ENCODE assay signal across 12 cellular contexts in genomic region chr2:29014331-29014730, GRCh38. TPM values are rescaled to one million over a fixed set of nuclear protein-coding genes. Genes with fewer than 3 reads are reported as not detected.
DNase-seq lines count a peak whose midpoint lies in the region; ATAC-seq and TF ChIP-seq lines count a peak whose summit lies in the region.
"Had no signal": no experiment of that assay in that cellular context is flagged by ENCODE, and none has a peak within 500 bp of the region (broad histone marks: within the 10 kb centered on the region; RNA-seq: fewer than 3 reads in every experiment).

No MANE protein-coding gene starts in this region.

- H3K36me3 Mint-ChIP-seq in activated CD4-positive, alpha-beta T cell treated with anti-CD3 and anti-CD28 coated beads, Interleukin-2, amount 10 ng/mL, durations not matched to agents 7 days and 5 days (ENCODE audit: low read depth): peaks cover 4% of the 10 kb centered on the region

- intact Hi-C loops in heart right ventricle (cut with DNase I) (loop anchor here in 3 of 10 donors (2.0 to 10.0 kb wide), 4 partner anchors 52 to 100 kb away; partner anchors contain the start of gene CLIP4 (in 1 of the 3)), ovary (cut with DNase I) (no loop called here)

- H3K4me1 ChIP-seq in heart right ventricle (peaks cover 22 to 85% (median 72%) of the 10 kb centered on the region in 9 donors), ovary (ENCODE audit: insufficient read depth) (peaks cover 35% of the 10 kb centered on the region)
- H3K4me1 ChIP-seq: prostate gland had no signal

- no peaks in the 10 kb centered on the region for H3K27me3 Mint-ChIP-seq in activated CD4-positive, alpha-beta T cell treated with anti-CD3 and anti-CD28 coated beads, Interleukin-2, amount 10 ng/mL, durations not matched to agents 7 days and 5 days

- H3K27ac Mint-ChIP-seq in activated CD4-positive, alpha-beta T cell treated with anti-CD3 and anti-CD28 coated beads, Interleukin-2, amount 10 ng/mL, durations not matched to agents 7 days and 5 days: peak overlapping the region; percentile 97

- 62 to 74% methylated on average over 8 of the region's 8 CpGs for WGBS in heart right ventricle, 2 donors
- WGBS in ovary, 3 donors: 88 to 89% (median 89%) methylated on average over 8 of the region's 8 CpGs

- peak overlapping the region; percentile 49 to 95 (median 88) for H3K27ac ChIP-seq in heart right ventricle
- H3K27ac ChIP-seq in ovary: peak overlapping the region in 1 of 2 donors; percentile 27
- H3K27ac ChIP-seq: prostate gland had no signal

- H3K4me3 ChIP-seq in heart right ventricle (peak overlapping the region in 7 of 10 donors; percentile 1 to 41 (median 33)), ovary (no peak overlapping the region)
- H3K4me3 ChIP-seq: prostate gland had no signal

- no peak for TF ChIP-seq POLR2A in ovary (IDR thresholded peaks at IDR 0.05)

- peak overlapping the region; percentile 79 for H3K4me3 Mint-ChIP-seq in activated CD4-positive, alpha-beta T cell treated with anti-CD3 and anti-CD28 coated beads, Interleukin-2, amount 10 ng/mL, durations not matched to agents 7 days and 5 days

- no peaks in the 10 kb centered on the region for H3K9me3 ChIP-seq in heart right ventricle
- H3K9me3 ChIP-seq in ovary: no peaks in the 10 kb centered on the region
- H3K9me3 ChIP-seq: prostate gland had no signal

- POLR2A ChIA-PET in activated CD4-positive, alpha-beta T cell treated with anti-CD3 and anti-CD28 coated beads, Interleukin-2, amount 10 ng/mL, durations not matched to agents 7 days and 5 days (lab: Charles Lee): no interaction called here

- CTCF ChIA-PET in activated CD4-positive, alpha-beta T cell treated with anti-CD3 and anti-CD28 coated beads, Interleukin-2, amount 10 ng/mL, durations not matched to agents 7 days and 5 days (lab: Charles Lee): interaction anchor here (1.1 to 5.1 kb wide), 3 partner anchors 10 to 14 kb away, joined by 3 to 26 read pairs (median 8); no protein-coding TSS in a partner anchor

- TF ChIP-seq EP300 in ovary (IDR thresholded peaks at IDR 0.05): no peak

- ATAC-seq in GM21528 (IDR thresholded peaks at IDR 0.05; ENCODE audit: low FRiP score, unreplicated experiment) (peak; percentile 23), heart right ventricle (peak in 1 of 8 donors; percentile 5), HG03521 (IDR thresholded peaks at IDR 0.05; ENCODE audit: unreplicated experiment) (no peak), HG03280 (IDR thresholded peaks at IDR 0.05; ENCODE audit: unreplicated experiment) (no peak)

- H3K36me3 ChIP-seq in heart right ventricle: peaks cover 0 to 3% (median 0%) of the 10 kb centered on the region in 9 donors
- H3K36me3 ChIP-seq in ovary: no peaks in the 10 kb centered on the region
- H3K36me3 ChIP-seq: prostate gland had no signal

- peaks cover 78% of the 10 kb centered on the region for H3K4me1 Mint-ChIP-seq in activated CD4-positive, alpha-beta T cell treated with anti-CD3 and anti-CD28 coated beads, Interleukin-2, amount 10 ng/mL, durations not matched to agents 7 days and 5 days

- H3K27me3 ChIP-seq in heart right ventricle: no peaks in the 10 kb centered on the region
- no peaks in the 10 kb centered on the region for H3K27me3 ChIP-seq in ovary

- DNase-seq in activated CD4-positive, alpha-beta T cell treated with anti-CD3 and anti-CD28 coated beads, Interleukin-2, amount 10 ng/mL, durations not matched to agents 7 days and 5 days: no peak
- DNase-seq in heart right ventricle: peak in 1 of 2 donors; percentile 54
- peak; percentile 16 to 39 for DNase-seq in stimulated activated CD4-positive, alpha-beta T cell treated with anti-CD3 and anti-CD28 coated beads, Interleukin-2, amount 100 ng/mL, for 48 hours
- DNase-seq in ovary: no peak
- DNase-seq in NCI-H2171 (lab: John Stamatoyannopoulos, UW): no peak
- DNase-seq: anterior cingulate cortex, NCI-H1417 treated with DMSO at 0.1 percent for 48 hours had no signal

- H3K9me3 Mint-ChIP-seq in activated CD4-positive, alpha-beta T cell treated with anti-CD3 and anti-CD28 coated beads, Interleukin-2, amount 10 ng/mL, durations not matched to agents 7 days and 5 days: no peaks in the 10 kb centered on the region

- TF ChIP-seq CTCF in heart right ventricle (IDR thresholded peaks at IDR 0.05) (no peak), ovary (IDR thresholded peaks at IDR 0.05) (no peak)

RNA-seq across cellular contexts. Expression of gene TOGARAM2, which starts 33.2 kb away (rescaled TPM):
- total RNA-seq in activated CD4-positive, alpha-beta T cell treated with anti-CD3 and anti-CD28 coated beads, Interleukin-2, amount 10 ng/mL, durations not matched to agents 7 days and 5 days: 1 to 10 TPM; 3.7 to 5.0 TPM
- total RNA-seq in heart right ventricle (10 to 100 TPM in 8 of 10 donors, 1 to 10 TPM in 2; 1.4 to 56.7 (median 14.6) TPM), ovary (10 to 100 TPM in 1 of 7 donors, 1 to 10 TPM in 5, under 1 TPM in 1; 0.95 to 21.1 (median 1.8) TPM)
- polyA plus RNA-seq in heart right ventricle (10 to 100 TPM in 1 of 2 donors, 1 to 10 TPM in 1; 6.0 to 68.3 TPM), ovary (under 1 TPM; 0.33 to 0.58 TPM)

RNA-seq across cellular contexts. Expression of gene PCARE, which starts 60.0 kb away (rescaled TPM):
- total RNA-seq in activated CD4-positive, alpha-beta T cell treated with anti-CD3 and anti-CD28 coated beads, Interleukin-2, amount 10 ng/mL, durations not matched to agents 7 days and 5 days: not detected
- 1 to 10 TPM in 7 of 10 donors, under 1 TPM in 3; 0.20 to 3.3 (median 1.2) TPM for total RNA-seq in heart right ventricle
- polyA plus RNA-seq in heart right ventricle: under 1 TPM; 0.04 to 0.29 TPM
- under 1 TPM; 0.08 to 0.27 (median 0.15) TPM for total RNA-seq in ovary
- polyA plus RNA-seq in ovary: under 1 TPM; 0.30 to 0.50 TPM
- total RNA-seq: kidney, prostate gland had no signal

Comparison
In these comparisons a context has a peak if more than half of its experiments do, and no peak if none do; other contexts are left out.
1. DNase-seq: peak in stimulated activated CD4-positive, alpha-beta T cell treated with anti-CD3 and anti-CD28 coated beads, Interleukin-2, amount 100 ng/mL, for 48 hours (2 of 2); none in activated CD4-positive, alpha-beta T cell treated with anti-CD3 and anti-CD28 coated beads, Interleukin-2, amount 10 ng/mL, durations not matched to agents 7 days and 5 days (single experiment), ovary (0 of 5) and NCI-H2171 (single experiment).